ENCODE assay signal across 1 cellular context in genomic region chrX:136828830-136829229, GRCh38.
TF ChIP-seq lines count a peak whose summit lies in the region.

No MANE protein-coding gene starts in this region.

TF ChIP-seq in HepG2, 621 proteins besides CTCF, POLR2A, EP300 and RAD21:
- TF ChIP-seq, protein P1, sequence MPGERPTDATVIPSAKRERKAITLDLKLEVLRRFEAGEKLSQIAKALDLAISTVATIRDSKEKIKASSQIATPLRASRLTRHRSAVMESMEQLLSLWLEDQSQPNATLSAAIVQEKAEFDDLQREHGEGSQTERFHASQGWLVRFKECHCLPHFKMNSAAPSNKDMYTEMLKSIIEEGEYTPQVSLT (CRISPR knock-in tag; IDR thresholded peaks at IDR 0.05; ENCODE audit: borderline replicate concordance, low read depth) = no peak
- TF ChIP-seq KAT2B (IDR thresholded peaks at IDR 0.05; ENCODE audit: borderline replicate concordance, low read depth, low read length) (no peak), ZNF224 (CRISPR knock-in tag; IDR thresholded peaks at IDR 0.05) (no peak), ZNF232 (CRISPR knock-in tag; IDR thresholded peaks at IDR 0.05; ENCODE audit: borderline replicate concordance) (no peak), GRHL1 (CRISPR knock-in tag; conservative IDR thresholded peaks at IDR 0.05) (no peak), HNRNPK (IDR thresholded peaks at IDR 0.05; ENCODE audit: low read depth, low read length, poor library complexity, severe bottlenecking) (no peak), FOXC1 (CRISPR knock-in tag; IDR thresholded peaks at IDR 0.05; ENCODE audit: borderline replicate concordance) (no peak), POLR2G (IDR thresholded peaks at IDR 0.05; ENCODE audit: low read depth, low read length) (no peak), ZNF570 (CRISPR knock-in tag; IDR thresholded peaks at IDR 0.05; ENCODE audit: borderline replicate concordance) (no peak), ZNF841 (CRISPR knock-in tag; IDR thresholded peaks at IDR 0.05; ENCODE audit: borderline replicate concordance) (no peak)
TF ChIP-seq in HepG2: peak in this region for 0.
